In the genomic region with DNA sequence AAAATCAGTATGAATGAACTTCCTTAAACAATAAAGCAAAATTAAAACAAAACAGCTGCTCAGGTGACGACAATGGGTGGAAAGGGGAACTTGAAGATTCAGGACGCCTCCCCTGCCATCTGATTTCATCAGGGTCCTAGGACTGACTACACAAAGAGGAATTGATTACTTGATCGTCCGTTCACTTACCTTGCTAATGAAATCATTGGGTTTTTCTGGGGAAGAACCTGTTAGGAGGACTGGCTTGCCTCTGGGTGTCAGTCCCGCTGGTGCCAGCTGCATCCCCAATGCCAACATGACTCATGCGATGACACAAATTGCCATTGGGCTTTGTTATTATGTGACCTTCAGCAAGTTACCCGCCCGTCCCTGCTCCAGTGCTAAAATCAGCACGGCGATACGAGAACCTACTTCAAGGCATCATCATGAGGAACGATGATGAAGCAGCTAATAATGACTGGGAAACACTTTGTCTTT, we compare ENCODE assay signal across 18 cellular contexts.
A peak's percentile ranks its signal among the peaks of the same experiment; 100 is the strongest.
DNase-seq lines count a peak whose midpoint lies in the region; ATAC-seq, FAIRE-seq and TF ChIP-seq lines count a peak whose summit lies in the region.
"Had no signal": no experiment of that assay in that cellular context is flagged by ENCODE, and none has a peak within 500 bp of the region (broad histone marks: within the 10 kb centered on the region; RNA-seq: fewer than 3 reads in every experiment).

No MANE protein-coding gene starts in this region.

- H3K4me3 ChIP-seq in GM12878 (no peak overlapping the region), neutrophil (ENCODE audit: low read depth in 1 of 2, low read length in 1 of 2) (no peak overlapping the region)

- DNase-seq in Caki2 (ENCODE audit: low read depth) (peak; percentile 16), NCI-H2227 treated with DMSO at 0.1 percent for 48 hours (lab: John Stamatoyannopoulos, UW) (peak; percentile 22), GM12878 (ENCODE audit: low read depth, low spot score) (no peak), ecto neural progenitor cell (ENCODE audit: low spot score) (no peak), NCI-H226 (no peak), NCI-H446 treated with DMSO at 0.1 percent for 48 hours (lab: John Stamatoyannopoulos, UW) (no peak)
- DNase-seq: activated CD4-positive, alpha-beta T cell treated with anti-CD3 and anti-CD28 coated beads, Interleukin-2, amount 50 U/mL, for 1 hour; activated CD8-positive, alpha-beta memory T cell treated with anti-CD3 and anti-CD28 coated beads, Interleukin-2, amount 50 U/mL, for 48 hours; activated gamma-delta T cell; CD8-positive, alpha-beta memory T cell; DND-41; glutamatergic neuron; NCI-H2171 treated with DMSO at 0.1 percent for 48 hours; NCI-H82; RPMI8226; stimulated activated CD4-positive, alpha-beta T cell treated with anti-CD3 and anti-CD28 coated beads, Interleukin-12 subunit alpha, Interleukin-12 subunit beta, amount 100 ng/mL, for 4 hours had no signal

- H3K27me3 ChIP-seq in GM12878 (replicated peaks in 1 of 2; ENCODE audit: control insufficient read depth in 2 of 2, insufficient read depth in 2 of 2, low read length in 1 of 2) (no peaks in the 10 kb centered on the region), neutrophil (no peaks in the 10 kb centered on the region)

- no peak for TF ChIP-seq POLR2A in GM12878 (IDR thresholded peaks at IDR 0.05; ENCODE audit: low read depth, low read length)

- 63% methylated on average over 12 of the region's 12 CpGs for WGBS in GM12878 (ENCODE audit: insufficient coverage, insufficient replicate concordance, low lambda C conversion rate, missing lambda C conversion rate)

- H3K36me3 ChIP-seq in GM12878 (ENCODE audit: control insufficient read depth in 2 of 2, insufficient read depth in 2 of 2, low read length in 1 of 2) (no peaks in the 10 kb centered on the region), neutrophil (no peaks in the 10 kb centered on the region)

- TF ChIP-seq CTCF in GM12878 (IDR thresholded peaks at IDR 0.05 in 2 of 3, conservative IDR thresholded peaks at IDR 0.05 in 1 of 3; ENCODE audit: control insufficient read depth in 2 of 3, extremely low read depth in 1 of 3, insufficient read depth in 1 of 3, low read depth in 3 of 3, low read length in 3 of 3) (no peak), neutrophil (IDR thresholded peaks at IDR 0.05) (no peak)

- TF ChIP-seq EP300 in GM12878 (IDR thresholded peaks at IDR 0.05; ENCODE audit: borderline replicate concordance in 1 of 2, control insufficient read depth in 1 of 2, low read depth in 2 of 2, low read length in 2 of 2): no peak

- POLR2A ChIA-PET in GM12878 (lab: Charles Lee): interaction anchor here (0.5 to 1.2 kb wide), 3 partner anchors 22 to 149 kb away, joined by 3 read pairs; no protein-coding TSS in a partner anchor

- no peaks in the 10 kb centered on the region; the same call in 1 of the 2 replicates for H3K79me2 ChIP-seq in GM12878 (ENCODE audit: control insufficient read depth, insufficient read depth, low read length)

- no peak overlapping the region for H2AFZ ChIP-seq in GM12878 (ENCODE audit: control insufficient read depth, low read depth, low read length)

- H4K20me1 ChIP-seq in GM12878 (ENCODE audit: control insufficient read depth, insufficient read depth): no peaks in the 10 kb centered on the region

- H3K27ac ChIP-seq in GM12878 (ENCODE audit: control insufficient read depth, insufficient read depth) (no peak overlapping the region), neutrophil (peak overlapping the region; percentile 26)

- H3K4me2 ChIP-seq in GM12878 (ENCODE audit: control insufficient read depth, insufficient read depth): no peak overlapping the region

- TF ChIP-seq RAD21 in GM12878 (IDR thresholded peaks at IDR 0.05; ENCODE audit: insufficient read depth, low read depth, low read length): no peak

- ATAC-seq in GM12878 (peak; percentile 52), HG03354 (IDR thresholded peaks at IDR 0.05; ENCODE audit: poor library complexity, severe bottlenecking, unreplicated experiment) (no peak)

- H3K9me3 ChIP-seq in GM12878 (replicated peaks; ENCODE audit: control insufficient read depth, insufficient read depth, low read length) (no peaks in the 10 kb centered on the region), neutrophil (no peaks in the 10 kb centered on the region)

- no TSS peak for BruUV-seq in GM12878 (replicated peaks; lab: Mats Ljungman, UMichigan)

- no peak for FAIRE-seq in GM12878 (lab: Jason Lieb, UNC)

- H3K4me1 ChIP-seq in GM12878 (ENCODE audit: control insufficient read depth, insufficient read depth, low read length) (no peaks in the 10 kb centered on the region), neutrophil (ENCODE audit: control insufficient read depth in 1 of 2, insufficient read depth in 1 of 2, low read depth in 1 of 2, low read length in 1 of 2) (peaks cover 0 to 3% of the 10 kb centered on the region in 2 experiments)

- in situ Hi-C loops in Caki2 (cut with HindIII; ENCODE audit: low pct_unique_long_range_greater_than_20kb, low sequenced_read_pairs): no loop called here
- in situ Hi-C loops in GM12878 (cut with MboI): no loop called here

- no peak overlapping the region for H3K9ac ChIP-seq in GM12878 (ENCODE audit: control insufficient read depth, insufficient read depth, low read length)

- RAD21 ChIA-PET in GM12878 (lab: Charles Lee; ENCODE audit: unreplicated experiment): no interaction called here

- CTCF ChIA-PET in GM12878 (lab: Yijun Ruan, JAX): interaction anchor here (2.0 kb wide), 1 partner anchor 12 kb away, joined by 6 read pairs; no protein-coding TSS in a partner anchor

- intact Hi-C loops in GM12878 (cut with micrococcal nuclease; ENCODE audit: unreplicated experiment): no loop called here

- SMC1A ChIA-PET in GM12878 (lab: Charles Lee; ENCODE audit: uncharacterized antibody, unreplicated experiment): interaction anchor here (0.7 to 0.9 kb wide), 2 partner anchors 22 to 52 kb away, joined by 3 read pairs; no protein-coding TSS in a partner anchor

TF ChIP-seq in GM12878, 131 proteins besides CTCF, POLR2A, EP300 and RAD21:
- TF ChIP-seq SUPT20H (IDR thresholded peaks at IDR 0.05; ENCODE audit: borderline replicate concordance, control insufficient read depth, low read depth, low read length): no peak

Comparison
In these comparisons a context has a peak if more than half of its experiments do, and no peak if none do; other contexts are left out.
1. DNase-seq: peak in Caki2 (single experiment) and NCI-H2227 treated with DMSO at 0.1 percent for 48 hours (single experiment); none in GM12878 (single experiment), ecto neural progenitor cell (single experiment), NCI-H226 (single experiment) and NCI-H446 treated with DMSO at 0.1 percent for 48 hours (single experiment).